In genomic region chr19:18479964-18480723, GRCh38 we compare ENCODE assay signal across 8 cellular contexts. TPM values are rescaled to one million over a fixed set of nuclear protein-coding genes. Genes with fewer than 3 reads are reported as not detected.
DNase-seq lines count a peak whose midpoint lies in the region; ATAC-seq lines count a peak whose summit lies in the region.

No MANE protein-coding gene starts in this region.

- peaks cover 56% of the 10 kb centered on the region for H3K4me1 ChIP-seq in effector memory CD4-positive, alpha-beta T cell (ENCODE audit: control insufficient read depth, insufficient read depth, low read length, poor library complexity, severe bottlenecking)

- H3K9me3 Mint-ChIP-seq in natural killer cell treated with Interleukin-12 subunit alpha and Interleukin-12 subunit beta and Interleukin-15 and Interleukin-18, amount 100 ng/mL, for 72 hours, result no peaks in the 10 kb centered on the region

- peak overlapping the region; percentile 92 for H3K4me3 Mint-ChIP-seq in natural killer cell treated with Interleukin-12 subunit alpha and Interleukin-12 subunit beta and Interleukin-15 and Interleukin-18, amount 100 ng/mL, for 72 hours

- H3K4me1 Mint-ChIP-seq in natural killer cell treated with Interleukin-12 subunit alpha and Interleukin-12 subunit beta and Interleukin-15 and Interleukin-18, amount 100 ng/mL, for 72 hours (ENCODE audit: low read depth in 2 of 2), result peaks cover 82 to 86% of the 10 kb centered on the region in 2 donors

- no peak overlapping the region for H3K4me3 ChIP-seq in effector memory CD4-positive, alpha-beta T cell (ENCODE audit: insufficient read depth, low read depth, low read length, poor library complexity, severe bottlenecking)

- peak; percentile 88 for DNase-seq in DMS 273 treated with DMSO at 0.1 percent for 48 hours (lab: John Stamatoyannopoulos, UW)
- DNase-seq in NCI-H82 treated with DMSO at 0.1 percent for 48 hours (lab: John Stamatoyannopoulos, UW; ENCODE audit: unreplicated experiment), result peak; percentile 29
- DNase-seq in effector memory CD4-positive, alpha-beta T cell, result no peak
- no peak for DNase-seq in natural killer cell treated with Interleukin-12 subunit alpha and Interleukin-12 subunit beta and Interleukin-15 and Interleukin-18, amount 100 ng/mL, for 72 hours (ENCODE audit: low spot score)
- no peak for DNase-seq in islet precursor cell
- no peak for DNase-seq in inferior parietal cortex (ENCODE audit: extremely low spot score)

- H3K27ac ChIP-seq in effector memory CD4-positive, alpha-beta T cell (ENCODE audit: insufficient read depth, low read length, poor library complexity, severe bottlenecking), result peak overlapping the region; percentile 62

- H3K36me3 ChIP-seq in effector memory CD4-positive, alpha-beta T cell (ENCODE audit: control insufficient read depth, insufficient read depth, low read length), result no peaks in the 10 kb centered on the region

- no peak for ATAC-seq in natural killer cell treated with Interleukin-12 subunit alpha and Interleukin-12 subunit beta and Interleukin-15 and Interleukin-18, amount 100 ng/mL, for 72 hours
- ATAC-seq in GM21367 (IDR thresholded peaks at IDR 0.05; ENCODE audit: unreplicated experiment) (no peak), HG02763 (IDR thresholded peaks at IDR 0.05; ENCODE audit: unreplicated experiment) (no peak)

- H3K36me3 Mint-ChIP-seq in natural killer cell treated with Interleukin-12 subunit alpha and Interleukin-12 subunit beta and Interleukin-15 and Interleukin-18, amount 100 ng/mL, for 72 hours, result peaks cover 18% of the 10 kb centered on the region

- H3K27ac Mint-ChIP-seq in natural killer cell treated with Interleukin-12 subunit alpha and Interleukin-12 subunit beta and Interleukin-15 and Interleukin-18, amount 100 ng/mL, for 72 hours, result peak overlapping the region; percentile 98 to 99

- H3K27me3 ChIP-seq in effector memory CD4-positive, alpha-beta T cell (replicated peaks; ENCODE audit: control insufficient read depth, insufficient read depth, low read length, poor library complexity, severe bottlenecking), result no peaks in the 10 kb centered on the region

- H3K27me3 Mint-ChIP-seq in natural killer cell treated with Interleukin-12 subunit alpha and Interleukin-12 subunit beta and Interleukin-15 and Interleukin-18, amount 100 ng/mL, for 72 hours, result no peaks in the 10 kb centered on the region

- no peaks in the 10 kb centered on the region for H3K9me3 ChIP-seq in effector memory CD4-positive, alpha-beta T cell (ENCODE audit: control insufficient read depth, low read length)

RNA-seq across cellular contexts. Expression of gene ELL, which starts 41.7 kb away (rescaled TPM):
- total RNA-seq in natural killer cell treated with Interleukin-12 subunit alpha and Interleukin-12 subunit beta and Interleukin-15 and Interleukin-18, amount 100 ng/mL, for 72 hours, result 10 to 100 TPM; 52.3 to 75.2 TPM

RNA-seq across cellular contexts. Expression of gene ISYNA1, which starts 42.2 kb away (rescaled TPM):
- total RNA-seq in natural killer cell treated with Interleukin-12 subunit alpha and Interleukin-12 subunit beta and Interleukin-15 and Interleukin-18, amount 100 ng/mL, for 72 hours, result 10 to 100 TPM; 19.0 to 25.6 TPM

Comparison
In these comparisons a context has a peak if more than half of its experiments do, and no peak if none do; other contexts are left out.
1. DNase-seq: peak in DMS 273 treated with DMSO at 0.1 percent for 48 hours (single experiment) and NCI-H82 treated with DMSO at 0.1 percent for 48 hours (single experiment); none in effector memory CD4-positive, alpha-beta T cell (0 of 3), natural killer cell treated with Interleukin-12 subunit alpha and Interleukin-12 subunit beta and Interleukin-15 and Interleukin-18, amount 100 ng/mL, for 72 hours (single experiment), islet precursor cell (single experiment) and inferior parietal cortex (single experiment).